Comparison of ENCODE assay signal across 18 cellular contexts in the genomic region with DNA sequence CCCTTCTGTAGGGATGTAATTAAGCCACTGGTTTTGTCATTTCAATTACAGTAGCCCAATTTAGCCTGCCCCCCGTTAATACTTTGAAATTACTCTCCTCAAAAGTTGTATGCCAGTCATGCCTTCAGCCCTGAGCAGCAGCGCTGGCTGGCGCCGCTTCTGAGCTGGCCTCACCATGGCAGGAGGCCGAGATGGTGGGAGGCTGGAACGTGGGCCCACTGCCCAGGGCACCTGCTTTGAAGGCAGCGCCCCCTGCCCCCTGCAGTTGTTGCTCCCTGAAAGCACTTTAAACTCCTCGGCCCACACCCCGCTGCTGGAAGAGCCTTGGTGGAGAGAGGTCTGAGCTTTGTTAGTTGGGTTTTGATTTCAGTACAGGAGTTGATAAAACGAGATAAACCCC. TPM values are rescaled to one million over a fixed set of nuclear protein-coding genes. Genes with fewer than 3 reads are reported as not detected.
A peak's percentile ranks its signal among the peaks of the same experiment; 100 is the strongest.
DNase-seq lines count a peak whose midpoint lies in the region; TF ChIP-seq lines count a peak whose summit lies in the region.
"Had no signal": no experiment of that assay in that cellular context is flagged by ENCODE, and none has a peak within 500 bp of the region (broad histone marks: within the 10 kb centered on the region; RNA-seq: fewer than 3 reads in every experiment).

No MANE protein-coding gene starts in this region.

- H3K9me3 ChIP-seq in Caco-2 = no peaks in the 10 kb centered on the region
- H3K9me3 ChIP-seq in hepatocyte (ENCODE audit: low read depth) = no peaks in the 10 kb centered on the region
- H3K9me3 ChIP-seq: ascending aorta, HAP-1, MG63 had no signal

- in situ Hi-C loops in astrocyte of the cerebellum (cut with HindIII; ENCODE audit: low sequenced_read_pairs) (loop anchor here (5.0 kb wide), 1 partner anchor 34 kb away; no protein-coding TSS in a partner anchor), ACHN (cut with HindIII; ENCODE audit: low pct_ligation_motif_present, low pct_unique_long_range_greater_than_20kb, low sequenced_read_pairs) (no loop called here)

- H3K4me1 Mint-ChIP-seq in Caco-2 (ENCODE audit: low read depth, unreplicated experiment) = peaks cover 24% of the 10 kb centered on the region

- H3K4me3 ChIP-seq in Caco-2 (ENCODE audit: low read depth, low read length) (peak overlapping the region; percentile 21), astrocyte of the cerebellum (ENCODE audit: low read depth, low read length) (no peak overlapping the region), hepatocyte (no peak overlapping the region)
- H3K4me3 ChIP-seq: ascending aorta, HAP-1, MG63 had no signal

- DNase-seq in Caco-2 (no peak), astrocyte of the cerebellum (ENCODE audit: low read depth) (no peak), hepatocyte (ENCODE audit: low spot score) (no peak), posterior cingulate gyrus (peak in 9 of 10 donors; percentile 29 to 90 (median 49)), cerebellar nuclear complex (lab: John Stamatoyannopoulos, UW) (no peak), NCI-H510A (lab: John Stamatoyannopoulos, UW) (no peak), ACHN (no peak), mesenteric fat pad (ENCODE audit: low spot score) (no peak)
- DNase-seq: activated naive CD4-positive, alpha-beta T cell; Calu3; effector CD8-positive, alpha-beta T cell; GDM1; MG63; naive thymus-derived CD4-positive, alpha-beta T cell; NCI-H187 had no signal

- H3K4me1 ChIP-seq in Caco-2 (peaks cover 44% of the 10 kb centered on the region), hepatocyte (ENCODE audit: insufficient read depth) (peaks cover 21% of the 10 kb centered on the region)
- H3K4me1 ChIP-seq: HAP-1 had no signal

- intact Hi-C loops in Caco-2 (cut with micrococcal nuclease; ENCODE audit: unreplicated experiment) = loop anchor here (1.0 kb wide), 2 partner anchors 34 to 35 kb away; no protein-coding TSS in a partner anchor
- intact Hi-C loops in posterior cingulate gyrus (cut with DNase I) = loop anchor here (5.0 kb wide), 1 partner anchor 41 kb away; no protein-coding TSS in a partner anchor

- POLR2A ChIA-PET in Caco-2 (lab: Charles Lee) = interaction anchor here (0.6 kb wide), 1 partner anchor 10 kb away, joined by 4 read pairs; no protein-coding TSS in a partner anchor

- no TSS peak for BruUV-seq in Caco-2 (replicated peaks; lab: Mats Ljungman, UMichigan)

- no peaks in the 10 kb centered on the region for H3K9me2 ChIP-seq in hepatocyte (replicated peaks; ENCODE audit: insufficient read depth)

- H3K27me3 ChIP-seq in Caco-2 (replicated peaks; ENCODE audit: control insufficient read depth, insufficient read depth, low read length) (no peaks in the 10 kb centered on the region), hepatocyte (no peaks in the 10 kb centered on the region)
- H3K27me3 ChIP-seq: ascending aorta, MG63 had no signal

- peak overlapping the region; percentile 59 for H3K4me2 ChIP-seq in hepatocyte

- H3K36me3 Mint-ChIP-seq in Caco-2 (ENCODE audit: insufficient read depth, unreplicated experiment) = peaks cover 1% of the 10 kb centered on the region

- H3K27ac Mint-ChIP-seq in Caco-2 (ENCODE audit: unreplicated experiment) = peak overlapping the region; percentile 86
- H3K27ac Mint-ChIP-seq: naive thymus-derived CD4-positive, alpha-beta T cell; T-helper 2 cell treated with Interferon-gamma antibody and Interleukin-4, amounts not matched to agents 5 μg/mL and 100 μg/mL, for 36 hours had no signal

- peaks cover 3% of the 10 kb centered on the region for H4K20me1 ChIP-seq in hepatocyte (ENCODE audit: insufficient read depth, poor library complexity, severe bottlenecking)

- H3K27me3 Mint-ChIP-seq in Caco-2 (ENCODE audit: insufficient read depth, unreplicated experiment) = no peaks in the 10 kb centered on the region

- peak overlapping the region; percentile 62 for H3K4me3 Mint-ChIP-seq in Caco-2 (ENCODE audit: unreplicated experiment)
- H3K4me3 Mint-ChIP-seq: naive thymus-derived CD4-positive, alpha-beta T cell; T-helper 2 cell treated with Interferon-gamma antibody and Interleukin-4, amounts not matched to agents 5 μg/mL and 100 μg/mL, for 36 hours had no signal

- H3K27ac ChIP-seq in hepatocyte = peak overlapping the region; percentile 83

- H3K79me2 ChIP-seq in hepatocyte = peaks cover 89% of the 10 kb centered on the region

- no peaks in the 10 kb centered on the region for H3K9me3 Mint-ChIP-seq in Caco-2 (ENCODE audit: unreplicated experiment)
- H3K9me3 Mint-ChIP-seq: naive thymus-derived CD4-positive, alpha-beta T cell; T-helper 2 cell treated with Interferon-gamma antibody and Interleukin-4, amounts not matched to agents 5 μg/mL and 100 μg/mL, for 36 hours had no signal

- CTCF ChIA-PET in Caco-2 (lab: Charles Lee) = interaction anchor here (0.7 kb wide), 1 partner anchor 37 kb away, joined by 3 read pairs; no protein-coding TSS in a partner anchor

- no peak overlapping the region for H2AFZ ChIP-seq in hepatocyte

- H3K36me3 ChIP-seq in Caco-2 (ENCODE audit: control insufficient read depth, insufficient read depth, low read length) = no peaks in the 10 kb centered on the region
- H3K36me3 ChIP-seq in hepatocyte (replicated peaks; ENCODE audit: insufficient read depth, low read depth) = no peaks in the 10 kb centered on the region
- H3K36me3 ChIP-seq: HAP-1, MG63 had no signal

- WGBS in hepatocyte (ENCODE audit: low lambda C conversion rate, missing lambda C conversion rate) = 77% methylated on average over 9 of the region's 10 CpGs

- TF ChIP-seq CTCF in Caco-2 (IDR thresholded peaks at IDR 0.05; ENCODE audit: insufficient read depth in 1 of 2, low read depth in 1 of 2, low read length in 1 of 2, severe bottlenecking in 1 of 2, unreplicated experiment in 1 of 2) (peak in 1 of 2 experiments; percentile 5), astrocyte of the cerebellum (IDR thresholded peaks at IDR 0.05; ENCODE audit: low read depth, low read length, missing control alignments) (peak; percentile 3), hepatocyte (IDR thresholded peaks at IDR 0.05; ENCODE audit: poor library complexity) (no peak)

RNA-seq across cellular contexts. Expression of a gene that starts 9.2 kb away (rescaled TPM):
- total RNA-seq in Caco-2 (2022) (20.8 and 24.4 TPM in 2 replicates), hepatocyte (10.8 and 12.1 TPM in 2 replicates), mesenteric fat pad (22.2 TPM)
- 11.2 and 11.8 TPM in 2 replicates for polyA plus RNA-seq in hepatocyte

Comparison
In these comparisons a context has a peak if more than half of its experiments do, and no peak if none do; other contexts are left out.
1. DNase-seq: peak in posterior cingulate gyrus (9 of 10); none in Caco-2 (0 of 2), astrocyte of the cerebellum (single experiment), hepatocyte (single experiment), cerebellar nuclear complex (0 of 2), NCI-H510A (single experiment), ACHN (single experiment) and mesenteric fat pad (single experiment).